15 cellular contexts compared by ENCODE assay signal in genomic region chr3:197701851-197702250, GRCh38. TPM values are rescaled to one million over a fixed set of nuclear protein-coding genes. Genes with fewer than 3 reads are reported as not detected.
DNase-seq lines count a peak whose midpoint lies in the region; ATAC-seq and TF ChIP-seq lines count a peak whose summit lies in the region.
"Had no signal": no experiment of that assay in that cellular context is flagged by ENCODE, and none has a peak within 500 bp of the region (broad histone marks: within the 10 kb centered on the region; RNA-seq: fewer than 3 reads in every experiment).

No MANE protein-coding gene starts in this region.

- no peak for ATAC-seq in sciatic nerve
- ATAC-seq in HG03571 (IDR thresholded peaks at IDR 0.05; ENCODE audit: unreplicated experiment) = no peak
- ATAC-seq: GM23338 had no signal

- H3K27ac Mint-ChIP-seq in activated naive CD4-positive, alpha-beta T cell treated with anti-CD3 and anti-CD28 coated beads, Interleukin-2, amount 10 ng/mL, durations not matched to agents 7 days and 5 days = peak overlapping the region; percentile 37
- H3K27ac Mint-ChIP-seq in activated naive CD4-positive, alpha-beta T cell treated with anti-CD3 and anti-CD28 coated beads for 36 hours = no peak overlapping the region
- peak overlapping the region; percentile 21; the same call in 1 of the 2 replicates for H3K27ac Mint-ChIP-seq in HFFc6
- peak overlapping the region; percentile 57 for H3K27ac Mint-ChIP-seq in neural crest cell (ENCODE audit: unreplicated experiment)
- H3K27ac Mint-ChIP-seq: B cell; CD4-positive, alpha-beta T cell; GM23338 had no signal

- TF ChIP-seq CTCF in HFFc6 (IDR thresholded peaks at IDR 0.05) (no peak), astrocyte of the cerebellum (IDR thresholded peaks at IDR 0.05; ENCODE audit: low read depth, low read length, missing control alignments) (no peak), neural crest cell (conservative IDR thresholded peaks at IDR 0.05) (no peak)

- H3K36me3 Mint-ChIP-seq in activated naive CD4-positive, alpha-beta T cell treated with anti-CD3 and anti-CD28 coated beads, Interleukin-2, amount 10 ng/mL, durations not matched to agents 7 days and 5 days = peaks cover 59% of the 10 kb centered on the region
- H3K36me3 Mint-ChIP-seq in activated naive CD4-positive, alpha-beta T cell treated with anti-CD3 and anti-CD28 coated beads for 36 hours (ENCODE audit: low read depth) = peaks cover 50% of the 10 kb centered on the region
- H3K36me3 Mint-ChIP-seq in HFFc6 (ENCODE audit: low read depth) (peaks cover 49% of the 10 kb centered on the region), neural crest cell (ENCODE audit: low read depth) (peaks cover 39% of the 10 kb centered on the region)

- peaks cover 2% of the 10 kb centered on the region for H3K9me3 Mint-ChIP-seq in activated naive CD4-positive, alpha-beta T cell treated with anti-CD3 and anti-CD28 coated beads, Interleukin-2, amount 10 ng/mL, durations not matched to agents 7 days and 5 days
- H3K9me3 Mint-ChIP-seq in activated naive CD4-positive, alpha-beta T cell treated with anti-CD3 and anti-CD28 coated beads for 36 hours = no peaks in the 10 kb centered on the region
- H3K9me3 Mint-ChIP-seq in HFFc6 = no peaks in the 10 kb centered on the region
- peaks cover 3% of the 10 kb centered on the region for H3K9me3 Mint-ChIP-seq in neural crest cell
- H3K9me3 Mint-ChIP-seq: CD4-positive, alpha-beta T cell; GM23338 had no signal

- no peak overlapping the region for H3K4me3 ChIP-seq in astrocyte of the cerebellum (ENCODE audit: low read depth, low read length)
- H3K4me3 ChIP-seq: GM23338 had no signal

- H3K4me3 Mint-ChIP-seq in activated naive CD4-positive, alpha-beta T cell treated with anti-CD3 and anti-CD28 coated beads, Interleukin-2, amount 10 ng/mL, durations not matched to agents 7 days and 5 days = no peak overlapping the region
- no peak overlapping the region for H3K4me3 Mint-ChIP-seq in activated naive CD4-positive, alpha-beta T cell treated with anti-CD3 and anti-CD28 coated beads for 36 hours
- H3K4me3 Mint-ChIP-seq in HFFc6 (no peak overlapping the region), neural crest cell (no peak overlapping the region)
- H3K4me3 Mint-ChIP-seq: B cell; CD4-positive, alpha-beta T cell; GM23338 had no signal

- CTCF ChIA-PET in activated naive CD4-positive, alpha-beta T cell treated with anti-CD3 and anti-CD28 coated beads, Interleukin-2, amount 10 ng/mL, durations not matched to agents 7 days and 5 days (lab: Charles Lee) = no interaction called here
- CTCF ChIA-PET in activated naive CD4-positive, alpha-beta T cell treated with anti-CD3 and anti-CD28 coated beads for 36 hours (lab: Charles Lee) = interaction anchor here (0.6 kb wide), 1 partner anchor 101 kb away, joined by 3 read pairs; no protein-coding TSS in a partner anchor

- intact Hi-C loops in activated naive CD4-positive, alpha-beta T cell treated with anti-CD3 and anti-CD28 coated beads for 36 hours (cut with micrococcal nuclease) = no loop called here
- intact Hi-C loops in sciatic nerve (cut with DNase I) = no loop called here

- H3K4me1 Mint-ChIP-seq in activated naive CD4-positive, alpha-beta T cell treated with anti-CD3 and anti-CD28 coated beads, Interleukin-2, amount 10 ng/mL, durations not matched to agents 7 days and 5 days = no peaks in the 10 kb centered on the region
- H3K4me1 Mint-ChIP-seq in activated naive CD4-positive, alpha-beta T cell treated with anti-CD3 and anti-CD28 coated beads for 36 hours (ENCODE audit: low read depth) = peaks cover 5% of the 10 kb centered on the region
- H3K4me1 Mint-ChIP-seq in HFFc6 (ENCODE audit: low read depth) (peaks cover 15% of the 10 kb centered on the region), neural crest cell (no peaks in the 10 kb centered on the region)
- H3K4me1 Mint-ChIP-seq: GM23338 had no signal

- in situ Hi-C loops in astrocyte of the cerebellum (cut with HindIII; ENCODE audit: low sequenced_read_pairs) = no loop called here

- no peaks in the 10 kb centered on the region for H3K27me3 Mint-ChIP-seq in activated naive CD4-positive, alpha-beta T cell treated with anti-CD3 and anti-CD28 coated beads, Interleukin-2, amount 10 ng/mL, durations not matched to agents 7 days and 5 days
- H3K27me3 Mint-ChIP-seq in activated naive CD4-positive, alpha-beta T cell treated with anti-CD3 and anti-CD28 coated beads for 36 hours (ENCODE audit: low read depth) = no peaks in the 10 kb centered on the region
- H3K27me3 Mint-ChIP-seq in HFFc6 (ENCODE audit: insufficient read depth) (no peaks in the 10 kb centered on the region; the same call in 1 of the 2 replicates), neural crest cell (ENCODE audit: low read depth) (no peaks in the 10 kb centered on the region)
- H3K27me3 Mint-ChIP-seq: B cell; CD4-positive, alpha-beta T cell had no signal

- DNase-seq in activated naive CD4-positive, alpha-beta T cell treated with anti-CD3 and anti-CD28 coated beads, Interleukin-2, amount 10 ng/mL, durations not matched to agents 7 days and 5 days = no peak
- DNase-seq in activated naive CD4-positive, alpha-beta T cell treated with anti-CD3 and anti-CD28 coated beads for 36 hours = no peak
- DNase-seq in HFFc6 (no peak), astrocyte of the cerebellum (ENCODE audit: low read depth) (peak; percentile 4), neural crest cell (ENCODE audit: low read depth, low spot score) (no peak), sciatic nerve (ENCODE audit: low spot score) (no peak)
- no peak for DNase-seq in activated CD4-positive, alpha-beta T cell treated with anti-CD3 and anti-CD28 coated beads for 48 hours
- DNase-seq: C1 segment of cervical spinal cord; Calu3; CD4-positive, alpha-beta T cell; DMS 273 treated with DMSO at 0.1 percent for 48 hours; H7 had no signal

RNA-seq across cellular contexts. Expression of gene RUBCN, which starts 34.9 kb away (rescaled TPM):
- total RNA-seq in activated naive CD4-positive, alpha-beta T cell treated with anti-CD3 and anti-CD28 coated beads for 36 hours = 10 to 100 TPM; 20.8 to 22.0 TPM
- total RNA-seq in HFFc6 (2021; fragmentation: NEBNext Ultra II Directional; extraction: Animal tissue kit (Norgen Biotek cat#: 25700)) = 10 to 100 TPM; 27.0 to 30.4 (median 29.4) TPM
- total RNA-seq in neural crest cell (30.2 and 31.7 TPM in 2 replicates), sciatic nerve (47.9 TPM)

RNA-seq across cellular contexts. Expression of gene FYTTD1, which starts 47.8 kb away (rescaled TPM):
- total RNA-seq in activated naive CD4-positive, alpha-beta T cell treated with anti-CD3 and anti-CD28 coated beads for 36 hours = 10 to 100 TPM; 25.1 to 27.6 TPM
- 10 to 100 TPM; 53.3 to 71.7 (median 60.9) TPM for total RNA-seq in HFFc6 (2021; fragmentation: NEBNext Ultra II Directional; extraction: Animal tissue kit (Norgen Biotek cat#: 25700))
- total RNA-seq in neural crest cell (50.0 and 52.5 TPM in 2 replicates), sciatic nerve (66.8 TPM)
